In the genomic region with DNA sequence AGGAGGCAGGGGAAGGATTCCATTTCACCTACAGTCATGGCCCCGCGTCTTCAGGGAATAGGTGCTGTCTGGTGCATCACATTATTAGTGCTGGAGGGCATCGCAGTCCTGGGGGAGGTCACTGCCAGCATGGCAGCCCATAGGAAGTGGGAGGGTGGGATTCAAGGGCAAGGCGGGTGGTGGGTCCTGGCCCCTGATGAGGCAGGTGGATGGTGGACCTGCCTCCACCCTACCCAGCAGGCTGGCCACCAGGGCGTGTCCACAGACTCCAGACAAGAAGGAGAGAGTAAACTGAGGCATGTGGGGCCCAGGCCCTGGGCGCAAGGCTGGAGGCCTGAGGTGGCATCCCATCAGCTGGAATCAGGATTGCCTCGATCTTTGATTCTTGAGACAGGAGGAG, we compare ENCODE assay signal across 25 cellular contexts.
"Had no signal": no experiment of that assay in that cellular context is flagged by ENCODE, and none has a peak within 500 bp of the region (broad histone marks: within the 10 kb centered on the region; RNA-seq: fewer than 3 reads in every experiment).

No MANE protein-coding gene starts in this region.

- ATAC-seq: left cardiac atrium; left lobe of liver; lower lobe of right lung; naive thymus-derived CD8-positive, alpha-beta T cell; right lobe of liver; stimulated activated memory B cell treated with anti-CD40 and anti-IgM and Interleukin-4, amounts not matched to agents 10 μg/mL and 1 μg/mL and 100 μg/mL, for 72 hours; stimulated activated naive CD8-positive, alpha-beta T cell treated with anti-CD3 and anti-CD28 coated beads, Interleukin-15, amount 100 ng/mL, for 72 hours had no signal

- H3K27me3 Mint-ChIP-seq: naive thymus-derived CD8-positive, alpha-beta T cell; stimulated activated naive CD8-positive, alpha-beta T cell treated with anti-CD3 and anti-CD28 coated beads, Interleukin-15, amount 100 ng/mL, for 72 hours had no signal

- H3K9me3 ChIP-seq: ovary, right atrium auricular region, right lobe of liver, vagina had no signal

- H3K36me3 ChIP-seq: lower lobe of right lung, neural progenitor cell, ovary, right atrium auricular region, right lobe of liver, tibial nerve, vagina had no signal

- H3K4me1 Mint-ChIP-seq: stimulated activated memory B cell treated with anti-CD40 and anti-IgM and Interleukin-4, amounts not matched to agents 10 μg/mL and 1 μg/mL and 100 μg/mL, for 72 hours had no signal

- H3K27me3 ChIP-seq: neural progenitor cell, ovary, right atrium auricular region, right lobe of liver, vagina had no signal

- H3K9ac ChIP-seq: neural progenitor cell had no signal

- H3K4me1 ChIP-seq: neural progenitor cell, vagina had no signal

- H3K27ac ChIP-seq: lower lobe of right lung, neural progenitor cell, ovary, right atrium auricular region, right lobe of liver, tibial nerve, vagina had no signal

- H3K4me3 Mint-ChIP-seq: naive thymus-derived CD8-positive, alpha-beta T cell; nephron; neural progenitor cell; stimulated activated memory B cell treated with anti-CD40 and anti-IgM and Interleukin-4, amounts not matched to agents 10 μg/mL and 1 μg/mL and 100 μg/mL, for 72 hours; stimulated activated naive CD8-positive, alpha-beta T cell treated with anti-CD3 and anti-CD28 coated beads, Interleukin-15, amount 100 ng/mL, for 72 hours; type B pancreatic cell had no signal

- H3K27ac Mint-ChIP-seq: nephron; neural progenitor cell; progenitor cell of endocrine pancreas; stimulated activated memory B cell treated with anti-CD40 and anti-IgM and Interleukin-4, amounts not matched to agents 10 μg/mL and 1 μg/mL and 100 μg/mL, for 72 hours; stimulated activated naive CD8-positive, alpha-beta T cell treated with anti-CD3 and anti-CD28 coated beads, Interleukin-15, amount 100 ng/mL, for 72 hours; type B pancreatic cell had no signal

- H3K4me2 ChIP-seq: neural progenitor cell, smooth muscle cell had no signal

- H3K9me3 Mint-ChIP-seq: naive thymus-derived CD8-positive, alpha-beta T cell; nephron; neural progenitor cell; stimulated activated memory B cell treated with anti-CD40 and anti-IgM and Interleukin-4, amounts not matched to agents 10 μg/mL and 1 μg/mL and 100 μg/mL, for 72 hours; stimulated activated naive CD8-positive, alpha-beta T cell treated with anti-CD3 and anti-CD28 coated beads, Interleukin-15, amount 100 ng/mL, for 72 hours; type B pancreatic cell had no signal

- H3K4me3 ChIP-seq: lower lobe of right lung, neural progenitor cell, ovary, right atrium auricular region, right lobe of liver, smooth muscle cell, tibial nerve, vagina had no signal

- DNase-seq: hypothalamus; kidney glomerular epithelial cell; left cardiac atrium; lower lobe of right lung; mammary epithelial cell; mesenchymal stem cell; naive thymus-derived CD8-positive, alpha-beta T cell; ovary; right lobe of liver; stimulated activated CD4-positive, alpha-beta T cell treated with anti-CD3 and anti-CD28 coated beads, Interleukin-1b, Interleukin-23, amount 100 ng/mL, for 48 hours; stimulated activated CD4-positive, alpha-beta T cell treated with anti-CD3 and anti-CD28 coated beads, Interleukin-2, amount 100 ng/mL, for 48 hours; stimulated activated CD4-positive, alpha-beta T cell treated with anti-CD3 and anti-CD28 coated beads, Interleukin-4, amount 100 ng/mL, for 4 hours; stimulated activated CD8-positive, alpha-beta memory T cell treated with anti-CD3 and anti-CD28 coated beads, Interleukin-4, amount 100 ng/mL, for 48 hours; stimulated activated naive CD4-positive, alpha-beta T cell treated with Interleukin-2 at 50 U/mL for 16 hours; stimulated activated naive CD8-positive, alpha-beta T cell treated with anti-CD3 and anti-CD28 coated beads, Interleukin-15, amount 100 ng/mL, for 72 hours had no signal

- H3K36me3 Mint-ChIP-seq: naive thymus-derived CD8-positive, alpha-beta T cell; neural progenitor cell; stimulated activated memory B cell treated with anti-CD40 and anti-IgM and Interleukin-4, amounts not matched to agents 10 μg/mL and 1 μg/mL and 100 μg/mL, for 72 hours; type B pancreatic cell had no signal
